Comparison of ENCODE assay signal across 11 cellular contexts in genomic region chr5:20678814-20679298, GRCh38.
DNase-seq lines count a peak whose midpoint lies in the region; ATAC-seq, FAIRE-seq and TF ChIP-seq lines count a peak whose summit lies in the region.
"Had no signal": no experiment of that assay in that cellular context is flagged by ENCODE, and none has a peak within 500 bp of the region (broad histone marks: within the 10 kb centered on the region; RNA-seq: fewer than 3 reads in every experiment).

No MANE protein-coding gene starts in this region.

- no peaks in the 10 kb centered on the region for H3K9me2 ChIP-seq in GM23338 (ENCODE audit: insufficient read depth)

- peak; percentile 99 to 100 for ATAC-seq in A549
- ATAC-seq in GM23338, result no peak
- ATAC-seq in Panc1, result no peak
- no peak for ATAC-seq in GM21737 (IDR thresholded peaks at IDR 0.05; ENCODE audit: unreplicated experiment)

- no peaks in the 10 kb centered on the region for H3K9me3 ChIP-seq in A549
- no peaks in the 10 kb centered on the region for H3K9me3 ChIP-seq in Panc1 (ENCODE audit: control insufficient read depth, insufficient read depth, low read depth, low read length)
- H3K9me3 ChIP-seq: SJCRH30 had no signal

- H3K4me3 ChIP-seq in A549, result no peak overlapping the region
- no peak overlapping the region for H3K4me3 ChIP-seq in GM23338
- no peak overlapping the region for H3K4me3 ChIP-seq in Panc1 (ENCODE audit: low read depth in 2 of 2, low read length in 2 of 2)
- no peak overlapping the region for H3K4me3 ChIP-seq in epithelial cell of proximal tubule (ENCODE audit: low read depth, low read length)
- H3K4me3 ChIP-seq: SJCRH30 had no signal

- no peaks in the 10 kb centered on the region for H3F3A ChIP-seq in GM23338 (replicated peaks; ENCODE audit: low read depth)

- in situ Hi-C loops in Panc1 (cut with HindIII; ENCODE audit: low pct_unique_long_range_greater_than_20kb, low sequenced_read_pairs), result no loop called here

- no peaks in the 10 kb centered on the region for H3K36me3 Mint-ChIP-seq in GM23338 (ENCODE audit: low read depth)

- H3K4me1 ChIP-seq in A549, result peaks cover 26% of the 10 kb centered on the region
- H3K4me1 ChIP-seq in GM23338 (ENCODE audit: insufficient read depth), result peaks cover 15% of the 10 kb centered on the region
- no peaks in the 10 kb centered on the region for H3K4me1 ChIP-seq in Panc1 (ENCODE audit: control insufficient read depth, insufficient read depth, low read length)
- H3K4me1 ChIP-seq: SJCRH30 had no signal

- H3K9me3 Mint-ChIP-seq in GM23338, result no peaks in the 10 kb centered on the region

- H3K27me3 ChIP-seq in GM23338 (ENCODE audit: insufficient read depth) (no peaks in the 10 kb centered on the region), Panc1 (ENCODE audit: control insufficient read depth, insufficient read depth, low read length) (no peaks in the 10 kb centered on the region)
- H3K27me3 ChIP-seq: SJCRH30 had no signal

- no peak overlapping the region; the same call in 1 of the 2 replicates for H3K27ac Mint-ChIP-seq in GM23338

- CTCF ChIA-PET in A549 (lab: Yijun Ruan, JAX) (no interaction called here), Panc1 (lab: Charles Lee) (no interaction called here)

- TF ChIP-seq POLR2A in A549 (IDR thresholded peaks at IDR 0.05; ENCODE audit: low read length), result no peak

- peaks cover 13% of the 10 kb centered on the region for H3K4me1 Mint-ChIP-seq in GM23338

- 0 out of 2 replicates have a peak overlapping the region, but pooled peaks have one; percentile 35 for H2AFZ ChIP-seq in GM23338

- no peaks in the 10 kb centered on the region for H4K20me1 ChIP-seq in GM23338 (replicated peaks; ENCODE audit: insufficient read depth)

- H3K27me3 Mint-ChIP-seq in GM23338 (ENCODE audit: insufficient read depth, low read depth, poor library complexity), result no peaks in the 10 kb centered on the region

- TF ChIP-seq EP300 in A549 (IDR thresholded peaks at IDR 0.05), result peak in 1 of 2 experiments; percentile 54; a peak in 1 of 5 replicates

- H3K27ac ChIP-seq in A549 (peak overlapping the region; percentile 88 to 94), GM23338 (ENCODE audit: low read depth) (no peak overlapping the region), Panc1 (ENCODE audit: low read length) (peak overlapping the region; percentile 34; the same call in 1 of the 2 replicates)
- H3K27ac ChIP-seq: C4-2B, SJCRH30 had no signal

- TF ChIP-seq RAD21 in A549 (conservative IDR thresholded peaks at IDR 0.05 in 1 of 2, IDR thresholded peaks at IDR 0.05 in 1 of 2), result no peak

- peak; percentile 90 for FAIRE-seq in A549 (lab: Jason Lieb, UNC)

- H3K4me2 ChIP-seq in A549 (peak overlapping the region; percentile 69), GM23338 (no peak overlapping the region)

- no peak overlapping the region for H3K4me3 Mint-ChIP-seq in GM23338

- POLR2A ChIA-PET in A549 (lab: Yijun Ruan, JAX) (no interaction called here), Panc1 (lab: Charles Lee) (no interaction called here)

- H3K36me3 ChIP-seq in GM23338 (ENCODE audit: insufficient read depth) (no peaks in the 10 kb centered on the region), Panc1 (ENCODE audit: control insufficient read depth, insufficient read depth, low read length) (no peaks in the 10 kb centered on the region)
- H3K36me3 ChIP-seq: SJCRH30 had no signal

- intact Hi-C loops in Panc1 (cut with micrococcal nuclease; ENCODE audit: unreplicated experiment), result no loop called here

- BruUV-seq in Panc1 (replicated peaks; lab: Mats Ljungman, UMichigan), result no TSS peak

- WGBS in A549 (ENCODE audit: missing lambda C conversion rate), result 31% methylated on average over 1 of the region's 1 CpG

- H3K79me2 ChIP-seq in GM23338 (replicated peaks; ENCODE audit: insufficient read depth), result no peaks in the 10 kb centered on the region

- DNase-seq in A549 (ENCODE audit: low read depth in 1 of 2, low spot score in 1 of 2) (peak; percentile 17 to 88), GM23338 (ENCODE audit: low spot score) (no peak), Panc1 (ENCODE audit: low read depth, low spot score) (peak; percentile 79), epithelial cell of proximal tubule (ENCODE audit: low read depth) (peak; percentile 69), NCI-H1930 (lab: John Stamatoyannopoulos, UW) (no peak), germinal center (ENCODE audit: low spot score) (no peak), ecto neural progenitor cell (ENCODE audit: low spot score) (no peak)
- DNase-seq: effector CD4-positive, alpha-beta T cell; SJCRH30 had no signal

- TF ChIP-seq CTCF in A549 (IDR thresholded peaks at IDR 0.05), result no peak
- TF ChIP-seq CTCF in GM23338 (conservative IDR thresholded peaks at IDR 0.05; ENCODE audit: low read depth in 2 of 2), result no peak
- TF ChIP-seq CTCF in Panc1 (IDR thresholded peaks at IDR 0.05), result no peak
- TF ChIP-seq CTCF in epithelial cell of proximal tubule (conservative IDR thresholded peaks at IDR 0.05; ENCODE audit: low read depth, low read length), result no peak

TF ChIP-seq in A549, 52 proteins besides CTCF, POLR2A, EP300 and RAD21 (continues in another document):
- TF ChIP-seq PHF8 (IDR thresholded peaks at IDR 0.05; ENCODE audit: borderline replicate concordance, low read depth) (no peak), JUN (IDR thresholded peaks at IDR 0.05) (peak in 1 of 2 experiments; percentile 55; a peak in 1 of 5 replicates), CEBPB (IDR thresholded peaks at IDR 0.05) (peak; percentile 77 to 79), TFCP2L1 (CRISPR knock-in tag; IDR thresholded peaks at IDR 0.05) (no peak), JUNB (IDR thresholded peaks at IDR 0.05) (peak; percentile 81), BHLHE40 (IDR thresholded peaks at IDR 0.05; ENCODE audit: low read depth, low read length) (no peak), ELK1 (IDR thresholded peaks at IDR 0.05; ENCODE audit: low read depth, low read length) (no peak), FOSL2 (IDR thresholded peaks at IDR 0.05) (peak; percentile 94), FOSL2 (CRISPR knock-in tag; IDR thresholded peaks at IDR 0.05) (peak; percentile 95)
- TF ChIP-seq, protein P1, sequence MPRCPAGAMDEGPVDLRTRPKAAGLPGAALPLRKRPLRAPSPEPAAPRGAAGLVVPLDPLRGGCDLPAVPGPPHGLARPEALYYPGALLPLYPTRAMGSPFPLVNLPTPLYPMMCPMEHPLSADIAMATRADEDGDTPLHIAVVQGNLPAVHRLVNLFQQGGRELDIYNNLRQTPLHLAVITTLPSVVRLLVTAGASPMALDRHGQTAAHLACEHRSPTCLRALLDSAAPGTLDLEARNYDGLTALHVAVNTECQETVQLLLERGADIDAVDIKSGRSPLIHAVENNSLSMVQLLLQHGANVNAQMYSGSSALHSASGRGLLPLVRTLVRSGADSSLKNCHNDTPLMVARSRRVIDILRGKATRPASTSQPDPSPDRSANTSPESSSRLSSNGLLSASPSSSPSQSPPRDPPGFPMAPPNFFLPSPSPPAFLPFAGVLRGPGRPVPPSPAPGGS (IDR thresholded peaks at IDR 0.05), result no peak

TF ChIP-seq in GM23338, 12 proteins besides CTCF, POLR2A, EP300 and RAD21 (continues in another document):
- TF ChIP-seq ZNF114 (CRISPR knock-in tag; IDR thresholded peaks at IDR 0.05), result no peak
- no peak for TF ChIP-seq CREB1 (CRISPR knock-in tag; IDR thresholded peaks at IDR 0.05; ENCODE audit: low read depth)

Comparison
In these comparisons a context has a peak if more than half of its experiments do, and no peak if none do; other contexts are left out.
1. ATAC-seq: peak in A549 (2 of 2); none in GM23338 (single experiment), Panc1 (single experiment) and GM21737 (single experiment).
2. DNase-seq: peak in A549 (2 of 2), Panc1 (single experiment) and epithelial cell of proximal tubule (single experiment); none in GM23338 (single experiment), NCI-H1930 (0 of 2), germinal center (single experiment) and ecto neural progenitor cell (single experiment).